ENCODE assay signal across 23 cellular contexts in the genomic region with DNA sequence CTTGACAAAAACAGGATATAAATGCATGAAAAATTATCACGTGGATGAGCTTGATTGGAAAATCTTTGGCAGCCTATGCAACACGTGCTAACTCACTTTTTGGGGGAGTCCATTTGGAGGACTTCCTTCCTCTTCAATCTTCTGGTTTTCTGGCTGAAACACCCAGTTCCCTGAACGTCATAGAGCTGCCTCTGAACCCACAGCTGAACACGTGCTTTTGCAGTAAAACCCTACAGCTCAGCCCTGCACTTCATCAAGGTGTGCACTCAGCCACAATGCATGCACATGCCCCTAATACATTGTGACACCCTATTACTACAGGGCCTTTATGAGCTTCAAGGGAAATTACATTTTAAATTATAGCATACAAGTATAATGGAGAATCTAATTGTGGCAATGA.
"Had no signal": no experiment of that assay in that cellular context is flagged by ENCODE, and none has a peak within 500 bp of the region (broad histone marks: within the 10 kb centered on the region; RNA-seq: fewer than 3 reads in every experiment).

No MANE protein-coding gene starts in this region.

- H3K27me3 Mint-ChIP-seq: activated naive CD8-positive, alpha-beta T cell treated with anti-CD3 and anti-CD28 coated beads, Interleukin-2, amount 10 ng/mL, durations not matched to agents 7 days and 5 days had no signal

- ATAC-seq: activated CD4-positive, CD25-positive, alpha-beta regulatory T cell treated with anti-CD3 and anti-CD28 coated beads, Interleukin-2, amount 50 U/mL, for 24 hours; activated CD8-positive, alpha-beta T cell treated with anti-CD3 and anti-CD28 coated beads, Interleukin-2, amount 10 ng/mL, durations not matched to agents 7 days and 5 days; SK-N-SH treated with all-trans-retinoic acid at 6 μM for 48 hours had no signal

- H3K36me3 Mint-ChIP-seq: activated naive CD8-positive, alpha-beta T cell treated with anti-CD3 and anti-CD28 coated beads, Interleukin-2, amount 10 ng/mL, durations not matched to agents 7 days and 5 days had no signal

- DNase-seq: activated CD4-positive, alpha-beta T cell treated with anti-CD3 and anti-CD28 coated beads for 4 hours; activated CD8-positive, alpha-beta memory T cell treated with anti-CD3 and anti-CD28 coated beads, Interleukin-2, amount 50 U/mL, for 48 hours; activated CD8-positive, alpha-beta T cell treated with anti-CD3 and anti-CD28 coated beads, Interleukin-2, amount 10 ng/mL, durations not matched to agents 7 days and 5 days; activated naive CD4-positive, alpha-beta T cell treated with anti-CD3 and anti-CD28 coated beads, Interleukin-2, amount 50 U/mL, for 16 hours; activated naive CD8-positive, alpha-beta T cell treated with anti-CD3 and anti-CD28 coated beads, Interleukin-2, amount 10 ng/mL, durations not matched to agents 7 days and 5 days; activated T-cell treated with anti-CD3 and anti-CD28 coated beads, Interleukin-2, amount 50 U/mL, for 1 hour; adrenal gland; anterior cingulate cortex; cerebellar nuclear complex; Karpas-422; NCI-H1048; NCI-H187; NCI-H2107; NCI-H2171 treated with DMSO at 0.1 percent for 48 hours; NCI-H226; NCI-H526 treated with DMSO at 0.1 percent for 48 hours; Peyer's patch; SHP77; SW 1271 had no signal

- H3K4me3 Mint-ChIP-seq: activated CD8-positive, alpha-beta T cell treated with anti-CD3 and anti-CD28 coated beads, Interleukin-2, amount 10 ng/mL, durations not matched to agents 7 days and 5 days; activated naive CD8-positive, alpha-beta T cell treated with anti-CD3 and anti-CD28 coated beads, Interleukin-2, amount 10 ng/mL, durations not matched to agents 7 days and 5 days; T-helper 1 cell treated with Interleukin-12 subunit alpha and Interleukin-12 subunit beta and Interleukin-4 antibody, amounts not matched to agents 30 μg/mL and 1 μg/mL, for 36 hours had no signal

- H3K27ac Mint-ChIP-seq: activated CD8-positive, alpha-beta T cell treated with anti-CD3 and anti-CD28 coated beads, Interleukin-2, amount 10 ng/mL, durations not matched to agents 7 days and 5 days; activated naive CD8-positive, alpha-beta T cell treated with anti-CD3 and anti-CD28 coated beads, Interleukin-2, amount 10 ng/mL, durations not matched to agents 7 days and 5 days; T-helper 1 cell treated with Interleukin-12 subunit alpha and Interleukin-12 subunit beta and Interleukin-4 antibody, amounts not matched to agents 30 μg/mL and 1 μg/mL, for 36 hours had no signal

- H3K4me1 Mint-ChIP-seq: activated naive CD8-positive, alpha-beta T cell treated with anti-CD3 and anti-CD28 coated beads, Interleukin-2, amount 10 ng/mL, durations not matched to agents 7 days and 5 days had no signal

- FAIRE-seq: colon had no signal
